ENCODE assay signal across 8 cellular contexts in genomic region chr4:107050525-107051135, GRCh38. TPM values are rescaled to one million over a fixed set of nuclear protein-coding genes. Genes with fewer than 3 reads are reported as not detected.
DNase-seq lines count a peak whose midpoint lies in the region; ATAC-seq and TF ChIP-seq lines count a peak whose summit lies in the region.

No MANE protein-coding gene starts in this region.

- TF ChIP-seq CTCF in dorsolateral prefrontal cortex (IDR thresholded peaks at IDR 0.05 in 54 of 56, conservative IDR thresholded peaks at IDR 0.05 in 2 of 56; ENCODE audit: low read depth in 1 of 56, partially characterized antibody in 56 of 56) (peak in 54 of 56 donors; percentile 14 to 62 (median 49)), thoracic aorta (IDR thresholded peaks at IDR 0.05) (peak; percentile 42)

- no peaks in the 10 kb centered on the region for H3K36me3 ChIP-seq in thoracic aorta

- peak; percentile 7 for DNase-seq in NCI-H2171 treated with DMSO at 0.1 percent for 48 hours (lab: John Stamatoyannopoulos, UW)
- no peak for DNase-seq in NCI-H2171 (lab: John Stamatoyannopoulos, UW)
- DNase-seq in NCI-H748 treated with DMSO at 0.1 percent for 48 hours (lab: John Stamatoyannopoulos, UW), result peak; percentile 8
- no peak for DNase-seq in dorsolateral prefrontal cortex
- DNase-seq in thoracic aorta (ENCODE audit: low spot score), result no peak
- DNase-seq in NK-92 treated with Interleukin-12 subunit alpha and Interleukin-12 subunit beta, amount 100 ng/mL, for 24 hours (lab: John Stamatoyannopoulos, UW), result no peak

- H3K9me3 ChIP-seq in thoracic aorta, result peaks cover 5% of the 10 kb centered on the region

- H3K4me3 ChIP-seq in dorsolateral prefrontal cortex (no peak overlapping the region), thoracic aorta (no peak overlapping the region)

- intact Hi-C loops in dorsolateral prefrontal cortex (cut with DNase I), result no loop called here

- ATAC-seq in thoracic aorta (ENCODE audit: insufficient number of reproducible peaks, low FRiP score, low read depth) (no peak), HG03025 (IDR thresholded peaks at IDR 0.05; ENCODE audit: low FRiP score, unreplicated experiment) (no peak), HG02759 (IDR thresholded peaks at IDR 0.05; ENCODE audit: unreplicated experiment) (no peak)

- H3K27me3 ChIP-seq in dorsolateral prefrontal cortex (no peaks in the 10 kb centered on the region), thoracic aorta (replicated peaks; ENCODE audit: insufficient read depth) (no peaks in the 10 kb centered on the region)

- H3K4me1 ChIP-seq in thoracic aorta (ENCODE audit: control insufficient read depth in 1 of 2, low read depth in 2 of 2), result no peaks in the 10 kb centered on the region

- no peak overlapping the region for H3K27ac ChIP-seq in dorsolateral prefrontal cortex
- no peak overlapping the region for H3K27ac ChIP-seq in thoracic aorta

RNA-seq across cellular contexts. Expression of gene DKK2, which starts 14.5 kb away (rescaled TPM):
- total RNA-seq in dorsolateral prefrontal cortex (10 to 100 TPM in 1 of 120 experiments, 1 to 10 TPM in 113, under 1 TPM in 6; 0.44 to 14.1 (median 2.2) TPM), thoracic aorta (1 to 10 TPM in 1 of 2 donors, under 1 TPM in 1; 0.27 to 2.2 TPM)

Comparison
In these comparisons a context has a peak if more than half of its experiments do, and no peak if none do; other contexts are left out.
1. DNase-seq: peak in NCI-H2171 treated with DMSO at 0.1 percent for 48 hours (single experiment) and NCI-H748 treated with DMSO at 0.1 percent for 48 hours (single experiment); none in NCI-H2171 (single experiment), dorsolateral prefrontal cortex (0 of 10), thoracic aorta (single experiment) and NK-92 treated with Interleukin-12 subunit alpha and Interleukin-12 subunit beta, amount 100 ng/mL, for 24 hours (single experiment).